Comparison of ENCODE assay signal across 15 cellular contexts in genomic region chr14:60654303-60654925, GRCh38. TPM values are rescaled to one million over a fixed set of nuclear protein-coding genes. Genes with fewer than 3 reads are reported as not detected.
DNase-seq lines count a peak whose midpoint lies in the region; ATAC-seq and TF ChIP-seq lines count a peak whose summit lies in the region.
"Had no signal": no experiment of that assay in that cellular context is flagged by ENCODE, and none has a peak within 500 bp of the region (broad histone marks: within the 10 kb centered on the region; RNA-seq: fewer than 3 reads in every experiment).

No MANE protein-coding gene starts in this region.

- peaks cover 63% of the 10 kb centered on the region for H3K27me3 ChIP-seq in mesendoderm (ENCODE audit: insufficient read depth, low read length, poor library complexity)

- H3K18ac ChIP-seq in mesendoderm (ENCODE audit: low read length): no peak overlapping the region

- H3K27ac Mint-ChIP-seq in activated naive CD4-positive, alpha-beta T cell treated with anti-CD3 and anti-CD28 coated beads, Interleukin-2, amount 10 ng/mL, durations not matched to agents 7 days and 5 days: peak overlapping the region; percentile 42
- H3K27ac Mint-ChIP-seq: activated CD4-positive, alpha-beta T cell treated with anti-CD3 and anti-CD28 coated beads, Interleukin-2, amount 10 ng/mL, durations not matched to agents 7 days and 5 days; activated T-helper 2 cell treated with anti-CD3 and anti-CD28 coated beads, Interferon-gamma antibody, Interleukin-2, Interleukin-4, amounts not matched to agents 10 μg/mL and 5 μg/mL and 100 μg/mL, durations not matched to agents 14 hours and 24 hours and 36 hours had no signal

- no peak overlapping the region for H3K27ac ChIP-seq in mesendoderm (ENCODE audit: low read depth, low read length)
- H3K27ac ChIP-seq: breast epithelium had no signal

- H3K23ac ChIP-seq in mesendoderm (ENCODE audit: low read length): no peak overlapping the region

- H3K79me2 ChIP-seq in mesendoderm (ENCODE audit: control insufficient read depth, insufficient read depth, low read length): no peaks in the 10 kb centered on the region

- no peak overlapping the region for H2AK5ac ChIP-seq in mesendoderm (ENCODE audit: low read length)

- H4K8ac ChIP-seq in mesendoderm (ENCODE audit: low read depth, low read length): no peak overlapping the region

- H3K9ac ChIP-seq in mesendoderm (ENCODE audit: low read length): no peak overlapping the region

- H3K9me3 Mint-ChIP-seq in activated naive CD4-positive, alpha-beta T cell treated with anti-CD3 and anti-CD28 coated beads, Interleukin-2, amount 10 ng/mL, durations not matched to agents 7 days and 5 days: no peaks in the 10 kb centered on the region
- H3K9me3 Mint-ChIP-seq: activated CD4-positive, alpha-beta T cell treated with anti-CD3 and anti-CD28 coated beads, Interleukin-2, amount 10 ng/mL, durations not matched to agents 7 days and 5 days; activated T-helper 2 cell treated with anti-CD3 and anti-CD28 coated beads, Interferon-gamma antibody, Interleukin-2, Interleukin-4, amounts not matched to agents 10 μg/mL and 5 μg/mL and 100 μg/mL, durations not matched to agents 14 hours and 24 hours and 36 hours had no signal

- no CpG with 5 or more reads among the region's 4 CpGs for WGBS in mesendoderm (ENCODE audit: extremely low coverage, insufficient coverage, low lambda C conversion rate)

- H3K4me1 ChIP-seq in mesendoderm (ENCODE audit: control insufficient read depth, low read depth, low read length): peaks cover 17% of the 10 kb centered on the region

- no peak overlapping the region for H4K5ac ChIP-seq in mesendoderm (ENCODE audit: low read length)

- H3K36me3 Mint-ChIP-seq in activated naive CD4-positive, alpha-beta T cell treated with anti-CD3 and anti-CD28 coated beads, Interleukin-2, amount 10 ng/mL, durations not matched to agents 7 days and 5 days: peaks cover 5% of the 10 kb centered on the region

- H3K4me2 ChIP-seq in mesendoderm (ENCODE audit: low read length): no peak overlapping the region

- no peaks in the 10 kb centered on the region for H3K36me3 ChIP-seq in mesendoderm (ENCODE audit: control insufficient read depth, insufficient read depth, low read length)
- H3K36me3 ChIP-seq: breast epithelium had no signal

- H3K4me3 Mint-ChIP-seq in activated naive CD4-positive, alpha-beta T cell treated with anti-CD3 and anti-CD28 coated beads, Interleukin-2, amount 10 ng/mL, durations not matched to agents 7 days and 5 days: no peak overlapping the region

- H2BK120ac ChIP-seq in mesendoderm (ENCODE audit: low read depth, low read length): no peak overlapping the region

- H3K4ac ChIP-seq in mesendoderm (ENCODE audit: low read depth, low read length): no peak overlapping the region

- H3K27me3 Mint-ChIP-seq in activated naive CD4-positive, alpha-beta T cell treated with anti-CD3 and anti-CD28 coated beads, Interleukin-2, amount 10 ng/mL, durations not matched to agents 7 days and 5 days: peaks cover 99% of the 10 kb centered on the region

- peak; percentile 26 for ATAC-seq in SK-N-SH treated with all-trans-retinoic acid at 6 μM for 48 hours
- no peak for ATAC-seq in HG03135 (IDR thresholded peaks at IDR 0.05; ENCODE audit: unreplicated experiment)
- no peak for ATAC-seq in HG03280 (IDR thresholded peaks at IDR 0.05; ENCODE audit: unreplicated experiment)
- ATAC-seq: K562 had no signal

- no peak overlapping the region for H2BK15ac ChIP-seq in mesendoderm (replicated peaks; ENCODE audit: low read depth)

- H3K79me1 ChIP-seq in mesendoderm (ENCODE audit: low read length): no peaks in the 10 kb centered on the region

- H2BK5ac ChIP-seq in mesendoderm (ENCODE audit: low read length): no peak overlapping the region

- CTCF ChIA-PET in activated naive CD4-positive, alpha-beta T cell treated with anti-CD3 and anti-CD28 coated beads, Interleukin-2, amount 10 ng/mL, durations not matched to agents 7 days and 5 days (lab: Charles Lee): interaction anchor here (0.8 kb wide), 1 partner anchor 370 kb away, joined by 3 read pairs; no protein-coding TSS in a partner anchor

- H3K56ac ChIP-seq in mesendoderm (ENCODE audit: low read length): no peak overlapping the region

- no peak overlapping the region for H3K4me3 ChIP-seq in mesendoderm (ENCODE audit: low read length)
- H3K4me3 ChIP-seq: breast epithelium, K562 had no signal

- H3K4me1 Mint-ChIP-seq in activated naive CD4-positive, alpha-beta T cell treated with anti-CD3 and anti-CD28 coated beads, Interleukin-2, amount 10 ng/mL, durations not matched to agents 7 days and 5 days: peaks cover 50% of the 10 kb centered on the region

- no peak for DNase-seq in activated naive CD4-positive, alpha-beta T cell treated with anti-CD3 and anti-CD28 coated beads, Interleukin-2, amount 10 ng/mL, durations not matched to agents 7 days and 5 days
- DNase-seq in activated naive CD4-positive, alpha-beta T cell treated with anti-CD3 and anti-CD28 coated beads, Interleukin-2, amount 50 U/mL, for 16 hours: no peak
- peak; percentile 44 for DNase-seq in left kidney (ENCODE audit: low read depth, low spot score)
- no peak for DNase-seq in Kasumi-1 (lab: John Stamatoyannopoulos, UW)
- no peak for DNase-seq in mesendoderm
- DNase-seq: activated CD4-positive, alpha-beta T cell treated with anti-CD3 and anti-CD28 coated beads, Interleukin-2, amount 10 ng/mL, durations not matched to agents 7 days and 5 days; GDM1; stimulated activated CD4-positive, alpha-beta T cell treated with anti-CD3 and anti-CD28 coated beads, Interleukin-4, amount 100 ng/mL, for 1 hour; stimulated activated naive CD4-positive, alpha-beta T cell had no signal

TF ChIP-seq in SK-N-SH treated with all-trans-retinoic acid at 6 μM for 48 hours, 23 proteins besides CTCF, POLR2A, EP300 and RAD21:
- TF ChIP-seq ZNF70 (CRISPR knock-in tag; IDR thresholded peaks at IDR 0.05): no peak
- TF ChIP-seq OSR1 (CRISPR knock-in tag; IDR thresholded peaks at IDR 0.05): no peak
- TF ChIP-seq, protein P1, sequence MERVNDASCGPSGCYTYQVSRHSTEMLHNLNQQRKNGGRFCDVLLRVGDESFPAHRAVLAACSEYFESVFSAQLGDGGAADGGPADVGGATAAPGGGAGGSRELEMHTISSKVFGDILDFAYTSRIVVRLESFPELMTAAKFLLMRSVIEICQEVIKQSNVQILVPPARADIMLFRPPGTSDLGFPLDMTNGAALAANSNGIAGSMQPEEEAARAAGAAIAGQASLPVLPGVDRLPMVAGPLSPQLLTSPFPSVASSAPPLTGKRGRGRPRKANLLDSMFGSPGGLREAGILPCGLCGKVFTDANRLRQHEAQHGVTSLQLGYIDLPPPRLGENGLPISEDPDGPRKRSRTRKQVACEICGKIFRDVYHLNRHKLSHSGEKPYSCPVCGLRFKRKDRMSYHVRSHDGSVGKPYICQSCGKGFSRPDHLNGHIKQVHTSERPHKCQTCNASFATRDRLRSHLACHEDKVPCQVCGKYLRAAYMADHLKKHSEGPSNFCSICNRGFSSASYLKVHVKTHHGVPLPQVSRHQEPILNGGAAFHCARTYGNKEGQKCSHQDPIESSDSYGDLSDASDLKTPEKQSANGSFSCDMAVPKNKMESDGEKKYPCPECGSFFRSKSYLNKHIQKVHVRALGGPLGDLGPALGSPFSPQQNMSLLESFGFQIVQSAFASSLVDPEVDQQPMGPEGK (CRISPR knock-in tag; IDR thresholded peaks at IDR 0.05; ENCODE audit: borderline replicate concordance): no peak
- no peak for TF ChIP-seq CREB5 (CRISPR knock-in tag; IDR thresholded peaks at IDR 0.05; ENCODE audit: low read depth)
- TF ChIP-seq RARB (CRISPR knock-in tag; IDR thresholded peaks at IDR 0.05): no peak
- TF ChIP-seq ZNF8 (CRISPR knock-in tag; IDR thresholded peaks at IDR 0.05): no peak
- TF ChIP-seq ZC3H10 (CRISPR knock-in tag; IDR thresholded peaks at IDR 0.05): no peak
- no peak for TF ChIP-seq ARNTL (CRISPR knock-in tag; IDR thresholded peaks at IDR 0.05; ENCODE audit: borderline replicate concordance, low read depth)
- TF ChIP-seq GLIS3 (CRISPR knock-in tag; IDR thresholded peaks at IDR 0.05): no peak
- TF ChIP-seq ISL1 (CRISPR knock-in tag; IDR thresholded peaks at IDR 0.05): no peak
- no peak for TF ChIP-seq ZNF565 (CRISPR knock-in tag; conservative IDR thresholded peaks at IDR 0.05; ENCODE audit: low read depth)
- no peak for TF ChIP-seq BACH2 (CRISPR knock-in tag; IDR thresholded peaks at IDR 0.05; ENCODE audit: borderline replicate concordance)
- TF ChIP-seq CSDC2 (CRISPR knock-in tag; IDR thresholded peaks at IDR 0.05): no peak
- no peak for TF ChIP-seq PPARA (CRISPR knock-in tag; IDR thresholded peaks at IDR 0.05; ENCODE audit: borderline replicate concordance)
- no peak for TF ChIP-seq POU6F1 (CRISPR knock-in tag; IDR thresholded peaks at IDR 0.05; ENCODE audit: borderline replicate concordance, low read depth)
- TF ChIP-seq TOX (CRISPR knock-in tag; IDR thresholded peaks at IDR 0.05; ENCODE audit: borderline replicate concordance): no peak
- no peak for TF ChIP-seq ZFP30 (CRISPR knock-in tag; IDR thresholded peaks at IDR 0.05)
TF ChIP-seq in SK-N-SH treated with all-trans-retinoic acid at 6 μM for 48 hours: peak in this region for 0.

RNA-seq across cellular contexts. Expression of gene SIX1, which starts 5.1 kb away (rescaled TPM):
- 0.21 TPM for polyA plus RNA-seq in mesendoderm (2013, experiment 1 of 2)
- 0.17 TPM for polyA plus RNA-seq in mesendoderm (2013, experiment 2 of 2)
